Comparison of ENCODE assay signal across 8 cellular contexts in genomic region chr18:13566941-13567762, GRCh38.
A peak's percentile ranks its signal among the peaks of the same experiment; 100 is the strongest.
DNase-seq lines count a peak whose midpoint lies in the region; ATAC-seq and TF ChIP-seq lines count a peak whose summit lies in the region.

No MANE protein-coding gene starts in this region.

- TF ChIP-seq CTCF in GM06990 (IDR thresholded peaks at IDR 0.05; ENCODE audit: insufficient read depth, low read length, poor library complexity, severe bottlenecking) (no peak), adrenal gland (IDR thresholded peaks at IDR 0.05) (no peak), Calu3 (IDR thresholded peaks at IDR 0.05; ENCODE audit: unreplicated experiment) (no peak)

- H3K4me3 Mint-ChIP-seq in Calu3 (ENCODE audit: low read depth, unreplicated experiment), result no peak overlapping the region

- H3K9me3 Mint-ChIP-seq in Calu3 (ENCODE audit: low read depth, unreplicated experiment), result no peaks in the 10 kb centered on the region

- H3K27ac Mint-ChIP-seq in Calu3 (ENCODE audit: unreplicated experiment), result no peak overlapping the region

- ATAC-seq in GM19463 (IDR thresholded peaks at IDR 0.05; ENCODE audit: unreplicated experiment) (peak; percentile 35), HG03469 (IDR thresholded peaks at IDR 0.05; ENCODE audit: unreplicated experiment) (peak; percentile 34)

- WGBS in adrenal gland, 4 donors, result 69 to 80% (median 76%) methylated on average over 13 to 18 of the region's 18 CpGs

- intact Hi-C loops in adrenal gland (cut with DNase I) (loop anchor here in 1 of 2 donors (10.0 kb wide), 1 partner anchor 58 kb away; no protein-coding TSS in a partner anchor), Calu3 (cut with micrococcal nuclease; ENCODE audit: unreplicated experiment) (no loop called here)

- no TSS peak for BruUV-seq in Calu3 (replicated peaks; lab: Mats Ljungman, UMichigan)

- H3K9me3 ChIP-seq in adrenal gland (replicated peaks in 1 of 3) (no peaks in the 10 kb centered on the region), muscle layer of duodenum (ENCODE audit: control insufficient read depth in 1 of 2, low read length in 2 of 2) (no peaks in the 10 kb centered on the region)

- DNase-seq in GM06990 (ENCODE audit: extremely low read depth, insufficient read length) (peak; percentile 84), adrenal gland (peak in 6 of 7 donors; percentile 55 to 76 (median 62)), Calu3 (no peak), dedifferentiated amniotic fluid mesenchymal stem cell (ENCODE audit: extremely low spot score) (no peak), cerebellum (ENCODE audit: low spot score) (no peak)

- CTCF ChIA-PET in Calu3 (lab: Charles Lee), result no interaction called here

- peak overlapping the region in 3 of 5 donors; percentile 60 to 84 (median 82) for H3K27ac ChIP-seq in adrenal gland
- peak overlapping the region; percentile 62 for H3K27ac ChIP-seq in muscle layer of duodenum (ENCODE audit: low read length)

- H3K36me3 Mint-ChIP-seq in Calu3 (ENCODE audit: insufficient read depth, unreplicated experiment), result no peaks in the 10 kb centered on the region

- H3K27me3 ChIP-seq in GM06990 (replicated peaks; ENCODE audit: control insufficient read depth, insufficient read depth, low read length), result no peaks in the 10 kb centered on the region
- no peaks in the 10 kb centered on the region for H3K27me3 ChIP-seq in adrenal gland
- H3K27me3 ChIP-seq in muscle layer of duodenum (ENCODE audit: low read depth, low read length), result no peaks in the 10 kb centered on the region

- peaks cover 14% of the 10 kb centered on the region for H3K27me3 Mint-ChIP-seq in Calu3 (ENCODE audit: unreplicated experiment)

- H3K36me3 ChIP-seq in GM06990 (ENCODE audit: control insufficient read depth, insufficient read depth, low read length) (no peaks in the 10 kb centered on the region), adrenal gland (replicated peaks in 1 of 2) (no peaks in the 10 kb centered on the region), muscle layer of duodenum (ENCODE audit: control insufficient read depth in 1 of 2, insufficient read depth in 2 of 2, low read length in 2 of 2) (no peaks in the 10 kb centered on the region)

- H3K4me3 ChIP-seq in GM06990 (replicated peaks; ENCODE audit: low read depth, low read length), result peak overlapping the region; percentile 53
- H3K4me3 ChIP-seq in adrenal gland, result no peak overlapping the region
- H3K4me3 ChIP-seq in muscle layer of duodenum (ENCODE audit: low read depth in 1 of 2, low read length in 2 of 2), result no peak overlapping the region

- TF ChIP-seq POLR2A in adrenal gland (IDR thresholded peaks at IDR 0.05), result peak in 1 of 2 donors; percentile 20

- H3K4me1 ChIP-seq in adrenal gland (replicated peaks in 1 of 2), result peaks cover 0 to 9% of the 10 kb centered on the region in 2 donors
- H3K4me1 ChIP-seq in muscle layer of duodenum (ENCODE audit: control insufficient read depth in 1 of 2, insufficient read depth in 2 of 2, low read length in 2 of 2), result peaks cover 0 to 32% of the 10 kb centered on the region in 2 donors

- H3K4me1 Mint-ChIP-seq in Calu3 (ENCODE audit: low read depth, unreplicated experiment), result no peaks in the 10 kb centered on the region

Comparison
In these comparisons a context has a peak if more than half of its experiments do, and no peak if none do; other contexts are left out.
1. DNase-seq: peak in GM06990 (single experiment) and adrenal gland (6 of 7); none in Calu3 (single experiment), dedifferentiated amniotic fluid mesenchymal stem cell (single experiment) and cerebellum (single experiment).